In the genomic region with DNA sequence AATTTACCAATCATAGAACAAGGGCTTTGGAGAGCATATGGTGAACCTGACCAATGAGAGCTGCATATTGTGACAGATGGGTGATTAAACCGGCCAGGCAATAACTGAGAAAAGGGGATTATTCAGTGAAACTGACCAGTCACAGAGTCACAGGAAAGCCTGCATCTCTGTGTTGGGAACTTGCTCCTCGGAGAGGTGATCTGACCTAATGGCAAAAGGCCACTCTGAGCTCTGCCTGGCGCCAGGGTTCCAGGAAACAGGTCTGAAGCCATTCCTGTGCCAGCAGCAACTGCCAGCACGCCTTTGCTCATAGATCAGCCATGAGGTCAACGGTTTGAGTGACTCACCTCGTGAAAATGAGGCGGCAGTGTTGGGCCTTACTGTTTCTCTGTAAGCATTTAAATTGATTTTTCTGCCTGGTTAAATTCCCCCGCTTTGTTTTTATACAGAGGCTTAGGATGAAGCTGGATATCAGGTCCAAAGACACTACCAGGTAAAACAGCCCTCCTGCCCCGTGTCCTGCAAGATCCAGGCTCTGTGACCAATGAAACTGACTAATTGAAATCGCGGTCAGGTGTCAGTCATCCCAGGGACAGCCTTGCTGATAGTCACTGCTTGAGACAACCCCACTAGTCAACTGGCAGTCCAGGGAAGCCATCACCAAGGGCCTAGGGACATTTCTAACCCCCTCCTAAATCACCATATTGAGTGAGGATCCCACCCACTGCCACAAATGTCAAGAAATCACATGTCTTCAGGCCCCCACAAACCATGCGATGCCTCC, we compare ENCODE assay signal across 14 cellular contexts. TPM values are rescaled to one million over a fixed set of nuclear protein-coding genes. Genes with fewer than 3 reads are reported as not detected.
DNase-seq lines count a peak whose midpoint lies in the region; ATAC-seq and TF ChIP-seq lines count a peak whose summit lies in the region.
"Had no signal": no experiment of that assay in that cellular context is flagged by ENCODE, and none has a peak within 500 bp of the region (broad histone marks: within the 10 kb centered on the region; RNA-seq: fewer than 3 reads in every experiment).

No MANE protein-coding gene starts in this region.

- no peaks in the 10 kb centered on the region for H3K9me3 Mint-ChIP-seq in HFFc6
- H3K9me3 Mint-ChIP-seq: activated naive CD4-positive, alpha-beta T cell treated with anti-CD3 and anti-CD28 coated beads, Interleukin-2, amount 50 U/mL, for 72 hours had no signal

- H3K4me1 Mint-ChIP-seq in HFFc6 (ENCODE audit: low read depth): peaks cover 30% of the 10 kb centered on the region

- no peaks in the 10 kb centered on the region for H3K9me3 ChIP-seq in gastrocnemius medialis

- no peaks in the 10 kb centered on the region for H3K36me3 ChIP-seq in gastrocnemius medialis

- H3K4me3 ChIP-seq in fibroblast of mammary gland (ENCODE audit: control insufficient read depth, low read depth, low read length): no peak overlapping the region
- no peak overlapping the region for H3K4me3 ChIP-seq in gastrocnemius medialis

- H3K4me1 ChIP-seq in gastrocnemius medialis: peaks cover 56 to 61% of the 10 kb centered on the region in 2 donors

- peak; percentile 71 for DNase-seq in HFFc6
- DNase-seq in RWPE1 (ENCODE audit: low spot score): peak; percentile 38
- DNase-seq in fibroblast of mammary gland (ENCODE audit: low read depth): peak; percentile 76
- peak; percentile 58 to 87 for DNase-seq in gastrocnemius medialis
- DNase-seq in NCI-H748 (lab: John Stamatoyannopoulos, UW; ENCODE audit: unreplicated experiment): no peak
- no peak for DNase-seq in retina
- DNase-seq in UCSD-AML1 (lab: John Stamatoyannopoulos, UW; ENCODE audit: unreplicated experiment): no peak
- DNase-seq: NCI-H1092 treated with DMSO at 0.1 percent for 48 hours; stimulated activated CD4-positive, alpha-beta T cell treated with anti-CD3 and anti-CD28 coated beads, Interleukin-1b, Interleukin-23, amount 100 ng/mL, for 48 hours had no signal

- no peaks in the 10 kb centered on the region for H3K27me3 ChIP-seq in gastrocnemius medialis

- in situ Hi-C loops in gastrocnemius medialis (cut with MboI; ENCODE audit: low sequenced_read_pairs in 4 of 4): loop anchor here in 1 of 4 donors (25.0 kb wide), 1 partner anchor 296 kb away; a partner anchor contains a TSS

- ATAC-seq in gastrocnemius medialis: peak; percentile 69 to 71
- no peak for ATAC-seq in GM19035 (IDR thresholded peaks at IDR 0.05; ENCODE audit: unreplicated experiment)
- ATAC-seq: activated naive CD4-positive, alpha-beta T cell treated with anti-CD3 and anti-CD28 coated beads, Interleukin-2, amount 50 U/mL, for 72 hours had no signal

- H3K27me3 Mint-ChIP-seq in HFFc6 (ENCODE audit: insufficient read depth): peaks cover 14% of the 10 kb centered on the region

- peak overlapping the region; percentile 29; the same call in 1 of the 2 replicates for H3K4me3 Mint-ChIP-seq in HFFc6

- TF ChIP-seq POLR2A in gastrocnemius medialis (IDR thresholded peaks at IDR 0.05): peak in 1 of 2 donors; percentile 26

- H3K36me3 Mint-ChIP-seq in HFFc6 (ENCODE audit: low read depth): no peaks in the 10 kb centered on the region
- H3K36me3 Mint-ChIP-seq: activated naive CD4-positive, alpha-beta T cell treated with anti-CD3 and anti-CD28 coated beads, Interleukin-2, amount 50 U/mL, for 72 hours had no signal

- TF ChIP-seq CTCF in HFFc6 (IDR thresholded peaks at IDR 0.05) (no peak), RWPE1 (conservative IDR thresholded peaks at IDR 0.05; ENCODE audit: low read depth) (no peak), fibroblast of mammary gland (conservative IDR thresholded peaks at IDR 0.05; ENCODE audit: control insufficient read depth, insufficient read depth, low read depth, low read length) (no peak), gastrocnemius medialis (IDR thresholded peaks at IDR 0.05 in 4 of 5, conservative IDR thresholded peaks at IDR 0.05 in 1 of 5) (no peak)

- H3K27ac Mint-ChIP-seq in HFFc6: peak overlapping the region; percentile 77
- H3K27ac Mint-ChIP-seq: activated naive CD4-positive, alpha-beta T cell treated with anti-CD3 and anti-CD28 coated beads, Interleukin-2, amount 50 U/mL, for 72 hours had no signal

- POLR2A ChIA-PET in RWPE1 (lab: Yijun Ruan, JAX; ENCODE audit: low non-redundant PET): no interaction called here

- intact Hi-C loops in gastrocnemius medialis (cut with DNase I; ENCODE audit: low total_unique reads): loop anchor here (1.0 to 10.0 kb wide), 3 partner anchors 31 to 299 kb away; a partner anchor contains a TSS

- CTCF ChIA-PET in RWPE1 (lab: Yijun Ruan, JAX): interaction anchor here (0.6 kb wide), 1 partner anchor 231 kb away, joined by 3 read pairs; no protein-coding TSS in a partner anchor

- H3K27ac ChIP-seq in RWPE1 (no peak overlapping the region), gastrocnemius medialis (peak overlapping the region; percentile 80 to 87 (median 82))

RNA-seq across cellular contexts. Expression of a gene that starts 35.8 kb away (rescaled TPM):
- not detected for total RNA-seq in HFFc6 (2021; fragmentation: NEBNext Ultra II Directional; extraction: Animal tissue kit (Norgen Biotek cat#: 25700))
- 10 to 100 TPM in 2 of 4 donors, 1 to 10 TPM in 2; 3.5 to 20.6 (median 10.4) TPM for total RNA-seq in gastrocnemius medialis
- total RNA-seq: activated naive CD4-positive, alpha-beta T cell treated with anti-CD3 and anti-CD28 coated beads, Interleukin-2, amount 50 U/mL, for 72 hours; frontal cortex; mononuclear cell; subcutaneous adipose tissue had no signal

RNA-seq across cellular contexts. Expression of a gene that starts 51.0 kb away (rescaled TPM):
- not detected for total RNA-seq in HFFc6 (2021; fragmentation: NEBNext Ultra II Directional; extraction: Animal tissue kit (Norgen Biotek cat#: 25700))
- total RNA-seq in gastrocnemius medialis: under 1 TPM; 0.03 to 0.53 (median 0.15) TPM
- total RNA-seq: activated naive CD4-positive, alpha-beta T cell treated with anti-CD3 and anti-CD28 coated beads, Interleukin-2, amount 50 U/mL, for 72 hours; subcutaneous adipose tissue had no signal

Comparison
In these comparisons a context has a peak if more than half of its experiments do, and no peak if none do; other contexts are left out.
1. DNase-seq: peak in HFFc6 (single experiment), RWPE1 (single experiment), fibroblast of mammary gland (single experiment) and gastrocnemius medialis (2 of 2); none in NCI-H748 (single experiment), retina (single experiment) and UCSD-AML1 (single experiment).
2. RNA of a gene that starts 35.8 kb away (total RNA-seq): 3.5 to 20.6 TPM in gastrocnemius medialis; not detected in HFFc6; every median in the first group is over 4 times any median in the second.